Comparison of ENCODE assay signal across 8 cellular contexts in genomic region chr4:87498446-87498900, GRCh38. TPM values are rescaled to one million over a fixed set of nuclear protein-coding genes. Genes with fewer than 3 reads are reported as not detected.
DNase-seq lines count a peak whose midpoint lies in the region; ATAC-seq and TF ChIP-seq lines count a peak whose summit lies in the region.

No MANE protein-coding gene starts in this region.

- no peaks in the 10 kb centered on the region for H3K9me3 ChIP-seq in endodermal cell (ENCODE audit: control insufficient read depth, low read length)

- H3K36me3 Mint-ChIP-seq in natural killer cell treated with Interleukin-12 subunit alpha and Interleukin-12 subunit beta and Interleukin-15 and Interleukin-18, amount 100 ng/mL, for 72 hours, result no peaks in the 10 kb centered on the region
- H3K36me3 Mint-ChIP-seq in natural killer cell, result no peaks in the 10 kb centered on the region
- no peaks in the 10 kb centered on the region for H3K36me3 Mint-ChIP-seq in endodermal cell (ENCODE audit: low read depth)

- TF ChIP-seq CTCF in natural killer cell (IDR thresholded peaks at IDR 0.05) (no peak), epithelial cell of proximal tubule (conservative IDR thresholded peaks at IDR 0.05; ENCODE audit: low read depth, low read length) (no peak), endodermal cell (conservative IDR thresholded peaks at IDR 0.05) (no peak)

- H3K27me3 Mint-ChIP-seq in natural killer cell treated with Interleukin-12 subunit alpha and Interleukin-12 subunit beta and Interleukin-15 and Interleukin-18, amount 100 ng/mL, for 72 hours, result peaks cover 0 to 4% of the 10 kb centered on the region in 2 donors
- H3K27me3 Mint-ChIP-seq in natural killer cell (ENCODE audit: low read depth in 2 of 2) (peaks cover 0 to 2% of the 10 kb centered on the region in 2 donors), endodermal cell (ENCODE audit: insufficient read depth) (no peaks in the 10 kb centered on the region)

- intact Hi-C loops in natural killer cell (cut with micrococcal nuclease), result no loop called here

- H3K4me3 ChIP-seq in epithelial cell of proximal tubule (ENCODE audit: low read depth, low read length), result no peak overlapping the region
- no peak overlapping the region for H3K4me3 ChIP-seq in H7 (ENCODE audit: insufficient read depth, low read depth, low read length)
- no peak overlapping the region for H3K4me3 ChIP-seq in endodermal cell (ENCODE audit: low read length)

- H3K4me1 ChIP-seq in endodermal cell (ENCODE audit: control insufficient read depth, insufficient read depth, low read length), result no peaks in the 10 kb centered on the region

- H3K9ac ChIP-seq in endodermal cell (ENCODE audit: extremely low read depth, low read length, poor library complexity, severe bottlenecking), result no peak overlapping the region

- ATAC-seq in natural killer cell treated with Interleukin-12 subunit alpha and Interleukin-12 subunit beta and Interleukin-15 and Interleukin-18, amount 100 ng/mL, for 72 hours, result peak in 1 of 2 donors; percentile 55
- no peak for ATAC-seq in natural killer cell
- ATAC-seq in HG03108 (IDR thresholded peaks at IDR 0.05; ENCODE audit: unreplicated experiment), result peak; percentile 75

- H3K36me3 ChIP-seq in H7 (replicated peaks; ENCODE audit: control insufficient read depth, insufficient read depth, low read length) (no peaks in the 10 kb centered on the region), endodermal cell (ENCODE audit: control insufficient read depth, insufficient read depth, low read length) (no peaks in the 10 kb centered on the region)

- no peaks in the 10 kb centered on the region for H3K9me3 Mint-ChIP-seq in natural killer cell treated with Interleukin-12 subunit alpha and Interleukin-12 subunit beta and Interleukin-15 and Interleukin-18, amount 100 ng/mL, for 72 hours
- H3K9me3 Mint-ChIP-seq in natural killer cell (no peaks in the 10 kb centered on the region), endodermal cell (no peaks in the 10 kb centered on the region)

- H3K27me3 ChIP-seq in H7 (ENCODE audit: control insufficient read depth, insufficient read depth, low read length) (no peaks in the 10 kb centered on the region), endodermal cell (ENCODE audit: control insufficient read depth, insufficient read depth, low read length, poor library complexity, severe bottlenecking) (no peaks in the 10 kb centered on the region)

- H3K27ac Mint-ChIP-seq in natural killer cell treated with Interleukin-12 subunit alpha and Interleukin-12 subunit beta and Interleukin-15 and Interleukin-18, amount 100 ng/mL, for 72 hours, result no peak overlapping the region
- H3K27ac Mint-ChIP-seq in natural killer cell, result no peak overlapping the region
- H3K27ac Mint-ChIP-seq in endodermal cell, result no peak overlapping the region

- peak overlapping the region; percentile 4 for H3K4me3 Mint-ChIP-seq in natural killer cell treated with Interleukin-12 subunit alpha and Interleukin-12 subunit beta and Interleukin-15 and Interleukin-18, amount 100 ng/mL, for 72 hours
- H3K4me3 Mint-ChIP-seq in natural killer cell, result no peak overlapping the region
- H3K4me3 Mint-ChIP-seq in endodermal cell, result no peak overlapping the region

- DNase-seq in natural killer cell treated with Interleukin-12 subunit alpha and Interleukin-12 subunit beta and Interleukin-15 and Interleukin-18, amount 100 ng/mL, for 72 hours (ENCODE audit: low spot score), result no peak
- no peak for DNase-seq in natural killer cell
- peak; percentile 16 for DNase-seq in epithelial cell of proximal tubule (ENCODE audit: low read depth)
- DNase-seq in H7, result no peak
- no peak for DNase-seq in glomerular visceral epithelial cell (ENCODE audit: extremely low spot score)
- DNase-seq in activated CD4-positive, alpha-beta T cell treated with anti-CD3 and anti-CD28 coated beads, Interleukin-2, amount 50 U/mL, for 48 hours, result no peak
- DNase-seq in endodermal cell, result no peak

- H3K4me1 Mint-ChIP-seq in natural killer cell treated with Interleukin-12 subunit alpha and Interleukin-12 subunit beta and Interleukin-15 and Interleukin-18, amount 100 ng/mL, for 72 hours (ENCODE audit: low read depth in 2 of 2), result peaks cover 0 to 7% of the 10 kb centered on the region in 2 donors
- H3K4me1 Mint-ChIP-seq in natural killer cell (no peaks in the 10 kb centered on the region), endodermal cell (no peaks in the 10 kb centered on the region)

- H3K27ac ChIP-seq in endodermal cell (ENCODE audit: low read depth, low read length), result no peak overlapping the region

- WGBS in endodermal cell (ENCODE audit: insufficient coverage in 1 of 2, insufficient read length in 1 of 2), 2 experiments, result 91 to 96% methylated on average over 4 to 5 of the region's 5 CpGs

RNA-seq across cellular contexts. Expression of gene SPARCL1, which starts 30.7 kb away (rescaled TPM):
- total RNA-seq in natural killer cell treated with Interleukin-12 subunit alpha and Interleukin-12 subunit beta and Interleukin-15 and Interleukin-18, amount 100 ng/mL, for 72 hours, result not detected
- not detected for total RNA-seq in natural killer cell
- not detected in 2 replicates for total RNA-seq in epithelial cell of proximal tubule
- total RNA-seq in H7 (2014; rRNA removed; shearing (Covaris generic)), result 0.48 and 0.81 TPM in 2 replicates
- total RNA-seq in endodermal cell, result 1 to 10 TPM in 1 of 2 donors, under 1 TPM in 1; 0.26 to 1.0 TPM
- polyA plus RNA-seq in endodermal cell (2013, experiment 1 of 2), result 6.9 TPM
- polyA plus RNA-seq in endodermal cell (2013, experiment 2 of 2), result 4.5 TPM
